1 cellular context compared by ENCODE assay signal in the genomic region with DNA sequence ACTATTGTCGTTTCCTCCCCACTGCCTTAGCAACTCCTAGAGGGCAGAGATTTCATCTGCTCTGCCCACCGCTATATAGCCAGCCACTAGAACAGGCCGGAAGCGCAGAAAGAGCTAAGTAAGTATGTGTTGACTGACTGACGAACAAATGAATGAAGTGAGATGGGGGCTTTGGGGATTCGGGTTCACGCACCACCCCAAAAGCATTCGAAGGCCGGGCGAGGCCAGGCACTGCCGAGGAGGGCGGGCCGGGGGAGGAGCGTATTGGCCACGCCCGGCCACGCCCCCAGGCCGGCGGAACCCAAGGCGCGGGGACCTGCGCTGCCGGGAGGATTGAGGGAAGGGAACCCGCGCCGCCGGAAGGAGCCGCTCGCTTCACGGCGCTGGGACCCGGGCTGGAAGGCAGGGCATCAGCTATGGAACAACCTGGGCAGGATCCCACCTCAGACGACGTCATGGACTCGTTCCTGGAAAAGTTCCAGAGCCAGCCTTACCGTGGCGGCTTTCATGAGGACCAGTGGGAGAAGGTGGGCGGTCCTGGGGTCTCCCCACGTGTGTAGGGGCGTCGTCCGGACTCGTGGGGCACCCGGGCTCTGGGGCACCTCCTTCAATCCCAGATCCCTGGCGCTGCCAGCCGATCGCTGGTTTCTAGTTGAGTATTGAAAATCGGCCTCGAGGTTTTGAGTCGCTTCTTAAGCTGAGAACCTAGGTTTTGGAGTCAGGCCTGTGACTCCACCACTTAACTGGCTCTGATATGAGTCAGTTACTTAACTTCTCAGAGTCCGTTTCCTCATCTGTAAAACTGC.
TF ChIP-seq lines count a peak whose summit lies in the region.

A gene with protein sequence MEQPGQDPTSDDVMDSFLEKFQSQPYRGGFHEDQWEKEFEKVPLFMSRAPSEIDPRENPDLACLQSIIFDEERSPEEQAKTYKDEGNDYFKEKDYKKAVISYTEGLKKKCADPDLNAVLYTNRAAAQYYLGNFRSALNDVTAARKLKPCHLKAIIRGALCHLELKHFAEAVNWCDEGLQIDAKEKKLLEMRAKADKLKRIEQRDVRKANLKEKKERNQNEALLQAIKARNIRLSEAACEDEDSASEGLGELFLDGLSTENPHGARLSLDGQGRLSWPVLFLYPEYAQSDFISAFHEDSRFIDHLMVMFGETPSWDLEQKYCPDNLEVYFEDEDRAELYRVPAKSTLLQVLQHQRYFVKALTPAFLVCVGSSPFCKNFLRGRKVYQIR (plus strand): TSS at position 369 of the 806 bp plus-strand sequence. CDS start 48 bp downstream, at position 417.

TF ChIP-seq in K562, 482 proteins besides CTCF, POLR2A, EP300 and RAD21 (continued from another document and continues in another):
- TF ChIP-seq, protein P1, sequence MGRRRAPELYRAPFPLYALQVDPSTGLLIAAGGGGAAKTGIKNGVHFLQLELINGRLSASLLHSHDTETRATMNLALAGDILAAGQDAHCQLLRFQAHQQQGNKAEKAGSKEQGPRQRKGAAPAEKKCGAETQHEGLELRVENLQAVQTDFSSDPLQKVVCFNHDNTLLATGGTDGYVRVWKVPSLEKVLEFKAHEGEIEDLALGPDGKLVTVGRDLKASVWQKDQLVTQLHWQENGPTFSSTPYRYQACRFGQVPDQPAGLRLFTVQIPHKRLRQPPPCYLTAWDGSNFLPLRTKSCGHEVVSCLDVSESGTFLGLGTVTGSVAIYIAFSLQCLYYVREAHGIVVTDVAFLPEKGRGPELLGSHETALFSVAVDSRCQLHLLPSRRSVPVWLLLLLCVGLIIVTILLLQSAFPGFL (CRISPR knock-in tag; IDR thresholded peaks at IDR 0.05): no peak
- 0 out of 2 replicates have a peak, but pooled peaks have one; percentile 63 for TF ChIP-seq ZNF12 (CRISPR knock-in tag; IDR thresholded peaks at IDR 0.05)
- TF ChIP-seq, protein P2, sequence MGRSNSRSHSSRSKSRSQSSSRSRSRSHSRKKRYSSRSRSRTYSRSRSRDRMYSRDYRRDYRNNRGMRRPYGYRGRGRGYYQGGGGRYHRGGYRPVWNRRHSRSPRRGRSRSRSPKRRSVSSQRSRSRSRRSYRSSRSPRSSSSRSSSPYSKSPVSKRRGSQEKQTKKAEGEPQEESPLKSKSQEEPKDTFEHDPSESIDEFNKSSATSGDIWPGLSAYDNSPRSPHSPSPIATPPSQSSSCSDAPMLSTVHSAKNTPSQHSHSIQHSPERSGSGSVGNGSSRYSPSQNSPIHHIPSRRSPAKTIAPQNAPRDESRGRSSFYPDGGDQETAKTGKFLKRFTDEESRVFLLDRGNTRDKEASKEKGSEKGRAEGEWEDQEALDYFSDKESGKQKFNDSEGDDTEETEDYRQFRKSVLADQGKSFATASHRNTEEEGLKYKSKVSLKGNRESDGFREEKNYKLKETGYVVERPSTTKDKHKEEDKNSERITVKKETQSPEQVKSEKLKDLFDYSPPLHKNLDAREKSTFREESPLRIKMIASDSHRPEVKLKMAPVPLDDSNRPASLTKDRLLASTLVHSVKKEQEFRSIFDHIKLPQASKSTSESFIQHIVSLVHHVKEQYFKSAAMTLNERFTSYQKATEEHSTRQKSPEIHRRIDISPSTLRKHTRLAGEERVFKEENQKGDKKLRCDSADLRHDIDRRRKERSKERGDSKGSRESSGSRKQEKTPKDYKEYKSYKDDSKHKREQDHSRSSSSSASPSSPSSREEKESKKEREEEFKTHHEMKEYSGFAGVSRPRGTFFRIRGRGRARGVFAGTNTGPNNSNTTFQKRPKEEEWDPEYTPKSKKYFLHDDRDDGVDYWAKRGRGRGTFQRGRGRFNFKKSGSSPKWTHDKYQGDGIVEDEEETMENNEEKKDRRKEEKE (IDR thresholded peaks at IDR 0.05; ENCODE audit: borderline replicate concordance in 1 of 2, control insufficient read depth in 1 of 2, low read depth in 2 of 2, low read length in 1 of 2): peak in 1 of 2 experiments; percentile 93; a peak in 2 of 4 replicates
- no peak for TF ChIP-seq MECOM (CRISPR knock-in tag; IDR thresholded peaks at IDR 0.05)
- TF ChIP-seq DMBX1 (CRISPR knock-in tag; IDR thresholded peaks at IDR 0.05; ENCODE audit: borderline replicate concordance): peak; percentile 40; the same call in 1 of the 2 replicates
- peak; percentile 99 for TF ChIP-seq KLF13 (tag; IDR thresholded peaks at IDR 0.05; ENCODE audit: borderline replicate concordance, low read depth)
- peak; percentile 99 for TF ChIP-seq XRCC5 (IDR thresholded peaks at IDR 0.05; ENCODE audit: low read depth, low read length)
- TF ChIP-seq SRSF1 (IDR thresholded peaks at IDR 0.05; ENCODE audit: low read depth, low read length): no peak
- no peak for TF ChIP-seq MEF2D (tag; conservative IDR thresholded peaks at IDR 0.05; ENCODE audit: low read depth)
- no peak for TF ChIP-seq NR2C1 (IDR thresholded peaks at IDR 0.05)
- TF ChIP-seq NR2C1 (tag; IDR thresholded peaks at IDR 0.05): peak; percentile 64; the same call in 1 of the 2 replicates
- peak; percentile 92 for TF ChIP-seq CTBP1 (IDR thresholded peaks at IDR 0.05; ENCODE audit: borderline replicate concordance)
- peak; percentile 97 for TF ChIP-seq HMGN3 (IDR thresholded peaks at IDR 0.05; ENCODE audit: borderline replicate concordance, extremely low read depth, insufficient read length, low read depth, low read length)
- TF ChIP-seq NUFIP1 (IDR thresholded peaks at IDR 0.05; ENCODE audit: partially characterized antibody): no peak
- TF ChIP-seq TCF7L2 (IDR thresholded peaks at IDR 0.05; ENCODE audit: low read depth, low read length): no peak
- 0 out of 2 replicates have a peak, but pooled peaks have one; percentile 58 for TF ChIP-seq ERF (CRISPR knock-in tag; IDR thresholded peaks at IDR 0.05)
- peak; percentile 55 for TF ChIP-seq POU5F1 (IDR thresholded peaks at IDR 0.05; ENCODE audit: borderline replicate concordance, low read depth, low read length, partially characterized antibody)
- TF ChIP-seq PHF20 (IDR thresholded peaks at IDR 0.05; ENCODE audit: partially characterized antibody): peak; percentile 98
- TF ChIP-seq, protein P3, sequence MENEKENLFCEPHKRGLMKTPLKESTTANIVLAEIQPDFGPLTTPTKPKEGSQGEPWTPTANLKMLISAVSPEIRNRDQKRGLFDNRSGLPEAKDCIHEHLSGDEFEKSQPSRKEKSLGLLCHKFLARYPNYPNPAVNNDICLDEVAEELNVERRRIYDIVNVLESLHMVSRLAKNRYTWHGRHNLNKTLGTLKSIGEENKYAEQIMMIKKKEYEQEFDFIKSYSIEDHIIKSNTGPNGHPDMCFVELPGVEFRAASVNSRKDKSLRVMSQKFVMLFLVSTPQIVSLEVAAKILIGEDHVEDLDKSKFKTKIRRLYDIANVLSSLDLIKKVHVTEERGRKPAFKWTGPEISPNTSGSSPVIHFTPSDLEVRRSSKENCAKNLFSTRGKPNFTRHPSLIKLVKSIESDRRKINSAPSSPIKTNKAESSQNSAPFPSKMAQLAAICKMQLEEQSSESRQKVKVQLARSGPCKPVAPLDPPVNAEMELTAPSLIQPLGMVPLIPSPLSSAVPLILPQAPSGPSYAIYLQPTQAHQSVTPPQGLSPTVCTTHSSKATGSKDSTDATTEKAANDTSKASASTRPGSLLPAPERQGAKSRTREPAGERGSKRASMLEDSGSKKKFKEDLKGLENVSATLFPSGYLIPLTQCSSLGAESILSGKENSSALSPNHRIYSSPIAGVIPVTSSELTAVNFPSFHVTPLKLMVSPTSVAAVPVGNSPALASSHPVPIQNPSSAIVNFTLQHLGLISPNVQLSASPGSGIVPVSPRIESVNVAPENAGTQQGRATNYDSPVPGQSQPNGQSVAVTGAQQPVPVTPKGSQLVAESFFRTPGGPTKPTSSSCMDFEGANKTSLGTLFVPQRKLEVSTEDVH (IDR thresholded peaks at IDR 0.05; ENCODE audit: low read depth, partially characterized antibody): peak; percentile 86
- TF ChIP-seq RNF2 (IDR thresholded peaks at IDR 0.05): peak; percentile 79
- peak; percentile 51; the same call in 1 of the 2 replicates for TF ChIP-seq GATAD2B (IDR thresholded peaks at IDR 0.05; ENCODE audit: borderline replicate concordance)
- TF ChIP-seq, protein P4, sequence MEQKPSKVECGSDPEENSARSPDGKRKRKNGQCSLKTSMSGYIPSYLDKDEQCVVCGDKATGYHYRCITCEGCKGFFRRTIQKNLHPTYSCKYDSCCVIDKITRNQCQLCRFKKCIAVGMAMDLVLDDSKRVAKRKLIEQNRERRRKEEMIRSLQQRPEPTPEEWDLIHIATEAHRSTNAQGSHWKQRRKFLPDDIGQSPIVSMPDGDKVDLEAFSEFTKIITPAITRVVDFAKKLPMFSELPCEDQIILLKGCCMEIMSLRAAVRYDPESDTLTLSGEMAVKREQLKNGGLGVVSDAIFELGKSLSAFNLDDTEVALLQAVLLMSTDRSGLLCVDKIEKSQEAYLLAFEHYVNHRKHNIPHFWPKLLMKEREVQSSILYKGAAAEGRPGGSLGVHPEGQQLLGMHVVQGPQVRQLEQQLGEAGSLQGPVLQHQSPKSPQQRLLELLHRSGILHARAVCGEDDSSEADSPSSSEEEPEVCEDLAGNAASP (IDR thresholded peaks at IDR 0.05): no peak
- TF ChIP-seq, protein P5, sequence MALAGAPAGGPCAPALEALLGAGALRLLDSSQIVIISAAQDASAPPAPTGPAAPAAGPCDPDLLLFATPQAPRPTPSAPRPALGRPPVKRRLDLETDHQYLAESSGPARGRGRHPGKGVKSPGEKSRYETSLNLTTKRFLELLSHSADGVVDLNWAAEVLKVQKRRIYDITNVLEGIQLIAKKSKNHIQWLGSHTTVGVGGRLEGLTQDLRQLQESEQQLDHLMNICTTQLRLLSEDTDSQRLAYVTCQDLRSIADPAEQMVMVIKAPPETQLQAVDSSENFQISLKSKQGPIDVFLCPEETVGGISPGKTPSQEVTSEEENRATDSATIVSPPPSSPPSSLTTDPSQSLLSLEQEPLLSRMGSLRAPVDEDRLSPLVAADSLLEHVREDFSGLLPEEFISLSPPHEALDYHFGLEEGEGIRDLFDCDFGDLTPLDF (CRISPR knock-in tag; IDR thresholded peaks at IDR 0.05): peak; percentile 82
- TF ChIP-seq GTF2F1 (IDR thresholded peaks at IDR 0.05; ENCODE audit: low read depth, low read length): peak; percentile 41; the same call in 1 of the 2 replicates
- no peak for TF ChIP-seq ETS2 (tag; IDR thresholded peaks at IDR 0.05; ENCODE audit: borderline replicate concordance, poor library complexity, severe bottlenecking)
- TF ChIP-seq, protein P6, sequence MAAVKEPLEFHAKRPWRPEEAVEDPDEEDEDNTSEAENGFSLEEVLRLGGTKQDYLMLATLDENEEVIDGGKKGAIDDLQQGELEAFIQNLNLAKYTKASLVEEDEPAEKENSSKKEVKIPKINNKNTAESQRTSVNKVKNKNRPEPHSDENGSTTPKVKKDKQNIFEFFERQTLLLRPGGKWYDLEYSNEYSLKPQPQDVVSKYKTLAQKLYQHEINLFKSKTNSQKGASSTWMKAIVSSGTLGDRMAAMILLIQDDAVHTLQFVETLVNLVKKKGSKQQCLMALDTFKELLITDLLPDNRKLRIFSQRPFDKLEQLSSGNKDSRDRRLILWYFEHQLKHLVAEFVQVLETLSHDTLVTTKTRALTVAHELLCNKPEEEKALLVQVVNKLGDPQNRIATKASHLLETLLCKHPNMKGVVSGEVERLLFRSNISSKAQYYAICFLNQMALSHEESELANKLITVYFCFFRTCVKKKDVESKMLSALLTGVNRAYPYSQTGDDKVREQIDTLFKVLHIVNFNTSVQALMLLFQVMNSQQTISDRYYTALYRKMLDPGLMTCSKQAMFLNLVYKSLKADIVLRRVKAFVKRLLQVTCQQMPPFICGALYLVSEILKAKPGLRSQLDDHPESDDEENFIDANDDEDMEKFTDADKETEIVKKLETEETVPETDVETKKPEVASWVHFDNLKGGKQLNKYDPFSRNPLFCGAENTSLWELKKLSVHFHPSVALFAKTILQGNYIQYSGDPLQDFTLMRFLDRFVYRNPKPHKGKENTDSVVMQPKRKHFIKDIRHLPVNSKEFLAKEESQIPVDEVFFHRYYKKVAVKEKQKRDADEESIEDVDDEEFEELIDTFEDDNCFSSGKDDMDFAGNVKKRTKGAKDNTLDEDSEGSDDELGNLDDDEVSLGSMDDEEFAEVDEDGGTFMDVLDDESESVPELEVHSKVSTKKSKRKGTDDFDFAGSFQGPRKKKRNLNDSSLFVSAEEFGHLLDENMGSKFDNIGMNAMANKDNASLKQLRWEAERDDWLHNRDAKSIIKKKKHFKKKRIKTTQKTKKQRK (IDR thresholded peaks at IDR 0.05; ENCODE audit: borderline replicate concordance, low read depth, low read length): no peak
- TF ChIP-seq KLF10 (CRISPR knock-in tag; IDR thresholded peaks at IDR 0.05): no peak
- TF ChIP-seq, protein P7, sequence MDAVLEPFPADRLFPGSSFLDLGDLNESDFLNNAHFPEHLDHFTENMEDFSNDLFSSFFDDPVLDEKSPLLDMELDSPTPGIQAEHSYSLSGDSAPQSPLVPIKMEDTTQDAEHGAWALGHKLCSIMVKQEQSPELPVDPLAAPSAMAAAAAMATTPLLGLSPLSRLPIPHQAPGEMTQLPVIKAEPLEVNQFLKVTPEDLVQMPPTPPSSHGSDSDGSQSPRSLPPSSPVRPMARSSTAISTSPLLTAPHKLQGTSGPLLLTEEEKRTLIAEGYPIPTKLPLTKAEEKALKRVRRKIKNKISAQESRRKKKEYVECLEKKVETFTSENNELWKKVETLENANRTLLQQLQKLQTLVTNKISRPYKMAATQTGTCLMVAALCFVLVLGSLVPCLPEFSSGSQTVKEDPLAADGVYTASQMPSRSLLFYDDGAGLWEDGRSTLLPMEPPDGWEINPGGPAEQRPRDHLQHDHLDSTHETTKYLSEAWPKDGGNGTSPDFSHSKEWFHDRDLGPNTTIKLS (IDR thresholded peaks at IDR 0.05; ENCODE audit: borderline replicate concordance, low read depth): peak; percentile 60
- no peak for TF ChIP-seq TAF15 (IDR thresholded peaks at IDR 0.05; ENCODE audit: low read depth, low read length)
- TF ChIP-seq, protein P8, sequence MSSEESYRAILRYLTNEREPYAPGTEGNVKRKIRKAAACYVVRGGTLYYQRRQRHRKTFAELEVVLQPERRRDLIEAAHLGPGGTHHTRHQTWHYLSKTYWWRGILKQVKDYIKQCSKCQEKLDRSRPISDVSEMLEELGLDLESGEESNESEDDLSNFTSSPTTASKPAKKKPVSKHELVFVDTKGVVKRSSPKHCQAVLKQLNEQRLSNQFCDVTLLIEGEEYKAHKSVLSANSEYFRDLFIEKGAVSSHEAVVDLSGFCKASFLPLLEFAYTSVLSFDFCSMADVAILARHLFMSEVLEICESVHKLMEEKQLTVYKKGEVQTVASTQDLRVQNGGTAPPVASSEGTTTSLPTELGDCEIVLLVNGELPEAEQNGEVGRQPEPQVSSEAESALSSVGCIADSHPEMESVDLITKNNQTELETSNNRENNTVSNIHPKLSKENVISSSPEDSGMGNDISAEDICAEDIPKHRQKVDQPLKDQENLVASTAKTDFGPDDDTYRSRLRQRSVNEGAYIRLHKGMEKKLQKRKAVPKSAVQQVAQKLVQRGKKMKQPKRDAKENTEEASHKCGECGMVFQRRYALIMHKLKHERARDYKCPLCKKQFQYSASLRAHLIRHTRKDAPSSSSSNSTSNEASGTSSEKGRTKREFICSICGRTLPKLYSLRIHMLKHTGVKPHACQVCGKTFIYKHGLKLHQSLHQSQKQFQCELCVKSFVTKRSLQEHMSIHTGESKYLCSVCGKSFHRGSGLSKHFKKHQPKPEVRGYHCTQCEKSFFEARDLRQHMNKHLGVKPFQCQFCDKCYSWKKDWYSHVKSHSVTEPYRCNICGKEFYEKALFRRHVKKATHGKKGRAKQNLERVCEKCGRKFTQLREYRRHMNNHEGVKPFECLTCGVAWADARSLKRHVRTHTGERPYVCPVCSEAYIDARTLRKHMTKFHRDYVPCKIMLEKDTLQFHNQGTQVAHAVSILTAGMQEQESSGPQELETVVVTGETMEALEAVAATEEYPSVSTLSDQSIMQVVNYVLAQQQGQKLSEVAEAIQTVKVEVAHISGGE (CRISPR knock-in tag; IDR thresholded peaks at IDR 0.05): peak; percentile 98 to 100 (median 99)
- peak; percentile 97 for TF ChIP-seq SIN3B (IDR thresholded peaks at IDR 0.05; ENCODE audit: low read depth)
- peak; percentile 39 to 83; a peak in 2 of 4 replicates for TF ChIP-seq RCOR1 (IDR thresholded peaks at IDR 0.05; ENCODE audit: borderline replicate concordance in 1 of 2, low read depth in 2 of 2, low read length in 2 of 2)
- TF ChIP-seq MYNN (IDR thresholded peaks at IDR 0.05): peak; percentile 39; the same call in 1 of the 2 replicates
- TF ChIP-seq MYNN (CRISPR knock-in tag; IDR thresholded peaks at IDR 0.05): no peak
- no peak for TF ChIP-seq ZNF644 (tag; IDR thresholded peaks at IDR 0.05; ENCODE audit: low read depth)
